9 cellular contexts compared by ENCODE assay signal in genomic region chr6:139763468-139764214, GRCh38.
DNase-seq lines count a peak whose midpoint lies in the region; ATAC-seq and TF ChIP-seq lines count a peak whose summit lies in the region.
"Had no signal": no experiment of that assay in that cellular context is flagged by ENCODE, and none has a peak within 500 bp of the region (broad histone marks: within the 10 kb centered on the region; RNA-seq: fewer than 3 reads in every experiment).

No MANE protein-coding gene starts in this region.

- no peak overlapping the region for H3K4me3 Mint-ChIP-seq in endothelial cell (ENCODE audit: unreplicated experiment)

- H3K36me3 ChIP-seq in suprapubic skin, result no peaks in the 10 kb centered on the region
- H3K36me3 ChIP-seq in body of pancreas (replicated peaks in 1 of 2; ENCODE audit: insufficient read depth in 1 of 2, low read depth in 2 of 2), result no peaks in the 10 kb centered on the region

- H3K36me3 Mint-ChIP-seq in endothelial cell (ENCODE audit: low read depth, unreplicated experiment), result no peaks in the 10 kb centered on the region

- H3K27me3 ChIP-seq in suprapubic skin (no peaks in the 10 kb centered on the region), body of pancreas (no peaks in the 10 kb centered on the region)

- no peak for TF ChIP-seq EP300 in suprapubic skin (IDR thresholded peaks at IDR 0.05)

- DNase-seq in LHCN-M2 (ENCODE audit: low read depth) (peak; percentile 35), SKM-1 treated with dmso at 0.1 percent for 144 hours (lab: John Stamatoyannopoulos, UW; ENCODE audit: unreplicated experiment) (peak; percentile 47), fibroblast of pulmonary artery (ENCODE audit: low read depth) (peak; percentile 83), suprapubic skin (ENCODE audit: low spot score in 2 of 2) (no peak), endothelial cell (ENCODE audit: low spot score) (no peak), body of pancreas (no peak)
- DNase-seq: NCI-H82 had no signal

- H3K27me3 Mint-ChIP-seq in endothelial cell (ENCODE audit: unreplicated experiment), result peaks cover 1% of the 10 kb centered on the region

- H3K4me1 Mint-ChIP-seq in endothelial cell (ENCODE audit: unreplicated experiment), result no peaks in the 10 kb centered on the region

- WGBS in suprapubic skin, result 74% methylated on average over 4 of the region's 4 CpGs
- WGBS in body of pancreas, 2 donors, result 72 to 77% methylated on average over 4 of the region's 4 CpGs

- no peaks in the 10 kb centered on the region for H3K9me3 Mint-ChIP-seq in endothelial cell (ENCODE audit: unreplicated experiment)

- no peak overlapping the region for H3K4me3 ChIP-seq in fibroblast of pulmonary artery (replicated peaks; ENCODE audit: low read depth, low read length)
- H3K4me3 ChIP-seq in suprapubic skin, result no peak overlapping the region
- no peak overlapping the region for H3K4me3 ChIP-seq in body of pancreas

- peak overlapping the region; percentile 21 for H3K27ac ChIP-seq in suprapubic skin
- peak overlapping the region in 1 of 4 donors; percentile 50 for H3K27ac ChIP-seq in body of pancreas

- TF ChIP-seq CTCF in fibroblast of pulmonary artery (IDR thresholded peaks at IDR 0.05; ENCODE audit: low read length, missing control alignments) (no peak), suprapubic skin (IDR thresholded peaks at IDR 0.05) (no peak), endothelial cell (IDR thresholded peaks at IDR 0.05; ENCODE audit: unreplicated experiment) (no peak), body of pancreas (IDR thresholded peaks at IDR 0.05) (no peak)

- intact Hi-C loops in body of pancreas (cut with DNase I), result no loop called here

- no peak overlapping the region for H3K27ac Mint-ChIP-seq in endothelial cell (ENCODE audit: unreplicated experiment)

- H3K9me3 ChIP-seq in suprapubic skin, result no peaks in the 10 kb centered on the region
- H3K9me3 ChIP-seq in body of pancreas, result no peaks in the 10 kb centered on the region

- no peak for TF ChIP-seq POLR2A in suprapubic skin (IDR thresholded peaks at IDR 0.05)
- no peak for TF ChIP-seq POLR2A in body of pancreas (IDR thresholded peaks at IDR 0.05)

- no peak for ATAC-seq in HG03095 (IDR thresholded peaks at IDR 0.05; ENCODE audit: unreplicated experiment)
- no peak for ATAC-seq in HG03135 (IDR thresholded peaks at IDR 0.05; ENCODE audit: unreplicated experiment)
- ATAC-seq in body of pancreas, result no peak

- H3K4me1 ChIP-seq in suprapubic skin (peaks cover 19% of the 10 kb centered on the region), body of pancreas (peaks cover 9% of the 10 kb centered on the region)

Comparison
In these comparisons a context has a peak if more than half of its experiments do, and no peak if none do; other contexts are left out.
1. DNase-seq: peak in LHCN-M2 (single experiment), SKM-1 treated with dmso at 0.1 percent for 144 hours (single experiment) and fibroblast of pulmonary artery (single experiment); none in suprapubic skin (0 of 2), endothelial cell (single experiment) and body of pancreas (0 of 4).